18 cellular contexts compared by ENCODE assay signal in genomic region chr3:194505791-194506415, GRCh38.
"Had no signal": no experiment of that assay in that cellular context is flagged by ENCODE, and none has a peak within 500 bp of the region (broad histone marks: within the 10 kb centered on the region; RNA-seq: fewer than 3 reads in every experiment).

No MANE protein-coding gene starts in this region.

- H3K4me2 ChIP-seq: neural progenitor cell had no signal

- DNase-seq: activated B cell treated with CpG ODN at 0.5 μM for 24 hours; activated CD4-positive, alpha-beta memory T cell treated with anti-CD3 and anti-CD28 coated beads for 36 hours; activated CD4-positive, alpha-beta T cell treated with anti-CD3 and anti-CD28 coated beads for 4 hours; dermis blood vessel endothelial cell; effector memory CD4-positive, alpha-beta T cell; foreskin melanocyte; glutamatergic neuron; mammary epithelial cell; ovary; right lobe of liver; stimulated activated CD4-positive, alpha-beta T cell treated with anti-CD3 and anti-CD28 coated beads, Interleukin-12 subunit alpha, Interleukin-12 subunit beta, amount 100 ng/mL, for 4 hours; stimulated activated CD4-positive, alpha-beta T cell treated with anti-CD3 and anti-CD28 coated beads, Interleukin-1b, Interleukin-23, amount 100 ng/mL, for 48 hours; stimulated activated naive CD8-positive, alpha-beta T cell treated with anti-CD3 and anti-CD28 coated beads, Interleukin-15, Interleukin-2, amounts not matched to agents 100 U/mL and 50 U/mL, for 24 hours; T-helper 1 cell; T-helper 9 cell had no signal

- H3K27me3 ChIP-seq: cardiac muscle cell, esophagus muscularis mucosa, neural progenitor cell, ovary, right lobe of liver had no signal

- H3K27ac ChIP-seq: cardiac muscle cell, esophagus muscularis mucosa, neural progenitor cell, ovary, right lobe of liver had no signal

- H3K36me3 ChIP-seq: cardiac muscle cell, esophagus muscularis mucosa, neural progenitor cell, ovary, right lobe of liver had no signal

- H3K4me3 ChIP-seq: cardiac muscle cell, esophagus muscularis mucosa, neural progenitor cell, ovary, right lobe of liver had no signal

- H3K9me3 ChIP-seq: ovary, right lobe of liver had no signal

- H3K9ac ChIP-seq: neural progenitor cell had no signal

- ATAC-seq: stimulated activated naive CD8-positive, alpha-beta T cell treated with anti-CD3 and anti-CD28 coated beads, Interleukin-15, Interleukin-2, amounts not matched to agents 100 U/mL and 50 U/mL, for 24 hours had no signal

- H2AFZ ChIP-seq: neural progenitor cell had no signal

- H3K4me1 ChIP-seq: right lobe of liver had no signal
